Comparison of ENCODE assay signal across 27 cellular contexts in genomic region chr4:119750048-119750447, GRCh38.
"Had no signal": no experiment of that assay in that cellular context is flagged by ENCODE, and none has a peak within 500 bp of the region (broad histone marks: within the 10 kb centered on the region; RNA-seq: fewer than 3 reads in every experiment).

No MANE protein-coding gene starts in this region.

- H3K36me3 ChIP-seq: heart right ventricle, suprapubic skin, tibial nerve, WERI-Rb-1 had no signal

- H3K4me1 ChIP-seq: suprapubic skin had no signal

- ATAC-seq: activated CD4-positive, CD25-positive, alpha-beta regulatory T cell treated with anti-CD3 and anti-CD28 coated beads, Interleukin-2, amount 50 U/mL, for 24 hours; left lobe of liver; natural killer cell treated with Interleukin-12 subunit alpha and Interleukin-12 subunit beta and Interleukin-15 and Interleukin-18, amount 100 ng/mL, for 72 hours; sciatic nerve; stimulated activated memory B cell treated with anti-CD40 and anti-IgM and Interleukin-4, amounts not matched to agents 10 μg/mL and 1 μg/mL and 100 μg/mL, for 72 hours; stimulated activated naive CD8-positive, alpha-beta T cell treated with anti-CD3 and anti-CD28 coated beads, Interleukin-15, amount 100 ng/mL, for 72 hours had no signal

- DNase-seq: activated CD4-positive, alpha-beta memory T cell treated with anti-CD3 and anti-CD28 coated beads for 36 hours; activated CD4-positive, alpha-beta T cell treated with anti-CD3 and anti-CD28 coated beads for 48 hours; activated CD8-positive, alpha-beta memory T cell treated with anti-CD3 and anti-CD28 coated beads, Interleukin-2, amount 50 U/mL, for 4 hours; activated gamma-delta T cell treated with Interleukin-2 at 50 U/mL for 16 hours; activated naive CD4-positive, alpha-beta T cell treated with anti-CD3 and anti-CD28 coated beads, Interleukin-2, amount 50 U/mL, for 16 hours; activated T-cell treated with anti-CD3 and anti-CD28 coated beads, Interleukin-2, amount 50 U/mL, for 1 hour; amniotic stem cell; dermis blood vessel endothelial cell; effector CD4-positive, alpha-beta T cell; heart right ventricle; mesendoderm; SK-N-SH; small intestine; stimulated activated CD4-positive, alpha-beta T cell treated with anti-CD3 and anti-CD28 coated beads, Interleukin-4, amount 100 ng/mL, for 24 hours; stimulated activated naive CD8-positive, alpha-beta T cell treated with anti-CD3 and anti-CD28 coated beads, Interleukin-15, amount 100 ng/mL, for 72 hours; SW 1271; T-helper 9 cell; WERI-Rb-1 had no signal

- H3K4me3 ChIP-seq: heart right ventricle, lung, suprapubic skin, tibial nerve had no signal

- H3K27ac ChIP-seq: WERI-Rb-1 had no signal

- FAIRE-seq: bronchial epithelial cell, small intestine had no signal

- H3K4me2 ChIP-seq: SK-N-SH had no signal

- H3K9me3 ChIP-seq: heart right ventricle, SK-N-SH, suprapubic skin, tibial nerve had no signal

- H3K27me3 ChIP-seq: heart right ventricle, suprapubic skin, tibial nerve had no signal
